ENCODE assay signal across 8 cellular contexts in genomic region chr12:54991161-54991991, GRCh38. TPM values are rescaled to one million over a fixed set of nuclear protein-coding genes. Genes with fewer than 3 reads are reported as not detected.
DNase-seq lines count a peak whose midpoint lies in the region; ATAC-seq and TF ChIP-seq lines count a peak whose summit lies in the region.

No MANE protein-coding gene starts in this region.

- H3K27me3 ChIP-seq in SK-N-SH (ENCODE audit: insufficient read depth) (peaks cover 16% of the 10 kb centered on the region; the same call in 1 of the 2 replicates), left ventricle myocardium inferior (ENCODE audit: low read depth) (peaks cover 18% of the 10 kb centered on the region)

- no peak overlapping the region for H2AFZ ChIP-seq in SK-N-SH (ENCODE audit: low read depth)

- POLR2A ChIA-PET in SK-N-SH (lab: Yijun Ruan, JAX): no interaction called here

- no peaks in the 10 kb centered on the region for H4K20me1 ChIP-seq in SK-N-SH (ENCODE audit: insufficient read depth)

- no peaks in the 10 kb centered on the region for H3K9me3 ChIP-seq in SK-N-SH
- no peaks in the 10 kb centered on the region for H3K9me3 ChIP-seq in left ventricle myocardium inferior (replicated peaks)

- no peak overlapping the region for H3K9ac ChIP-seq in SK-N-SH

- intact Hi-C loops in left ventricle myocardium inferior (cut with micrococcal nuclease): loop anchor here (5.0 kb wide), 1 partner anchor 81 kb away; no protein-coding TSS in a partner anchor

- no peak for TF ChIP-seq RAD21 in SK-N-SH (IDR thresholded peaks at IDR 0.05; ENCODE audit: low read length)

- no peak for TF ChIP-seq EP300 in SK-N-SH (IDR thresholded peaks at IDR 0.05; ENCODE audit: borderline replicate concordance in 1 of 2, low read depth in 1 of 2, low read length in 1 of 2)

- H3K36me3 ChIP-seq in SK-N-SH (replicated peaks in 1 of 2; ENCODE audit: control insufficient read depth in 1 of 2, insufficient read depth in 2 of 2, low read length in 1 of 2) (no peaks in the 10 kb centered on the region), left ventricle myocardium inferior (no peaks in the 10 kb centered on the region)

- H3K4me1 ChIP-seq in SK-N-SH (ENCODE audit: control insufficient read depth in 1 of 2, insufficient read depth in 2 of 2, low read depth in 1 of 2, low read length in 1 of 2) (no peaks in the 10 kb centered on the region), left ventricle myocardium inferior (peaks cover 16% of the 10 kb centered on the region)

- ATAC-seq in SK-N-SH treated with all-trans-retinoic acid at 6 μM for 48 hours (no peak), HG03095 (IDR thresholded peaks at IDR 0.05; ENCODE audit: unreplicated experiment) (peak; percentile 75)

- CTCF ChIA-PET in SK-N-SH (lab: Yijun Ruan, JAX): interaction anchor here (1.0 to 3.4 kb wide), 5 partner anchors 25 to 82 kb away, joined by 3 to 62 read pairs (median 6); no protein-coding TSS in a partner anchor

- TF ChIP-seq CTCF in SK-N-SH (IDR thresholded peaks at IDR 0.05) (no peak), left ventricle myocardium inferior (IDR thresholded peaks at IDR 0.05; ENCODE audit: borderline replicate concordance) (no peak)

- H3K79me2 ChIP-seq in SK-N-SH (ENCODE audit: insufficient read depth): no peaks in the 10 kb centered on the region

- H3K4me2 ChIP-seq in SK-N-SH: peak overlapping the region; percentile 25; the same call in 1 of the 2 replicates

- no peak overlapping the region for H3K4me3 ChIP-seq in SK-N-SH (ENCODE audit: low read depth in 2 of 2, low read length in 1 of 2)
- H3K4me3 ChIP-seq in left ventricle myocardium inferior: no peak overlapping the region

- no peaks in the 10 kb centered on the region for H3K9me2 ChIP-seq in SK-N-SH

- DNase-seq in SK-N-SH (no peak), NCI-H2227 treated with DMSO at 0.1 percent for 48 hours (lab: John Stamatoyannopoulos, UW) (no peak), left ventricle myocardium inferior (no peak), NCI-H345 (lab: John Stamatoyannopoulos, UW) (no peak)
- peak; percentile 54 for DNase-seq in activated CD4-positive, alpha-beta T cell treated with anti-CD3 and anti-CD28 coated beads for 48 hours
- DNase-seq in stimulated activated CD4-positive, alpha-beta T cell treated with anti-CD3 and anti-CD28 coated beads, Interleukin-12 subunit alpha, Interleukin-12 subunit beta, amount 100 ng/mL, for 4 hours: peak; percentile 28

- WGBS in SK-N-SH (ENCODE audit: low lambda C conversion rate): 58% methylated on average over 9 of the region's 9 CpGs

- H3K27ac ChIP-seq in SK-N-SH (ENCODE audit: low read depth in 2 of 2, low read length in 1 of 2) (no peak overlapping the region), left ventricle myocardium inferior (replicated peaks) (no peak overlapping the region)

- H3F3A ChIP-seq in SK-N-SH (replicated peaks; ENCODE audit: insufficient read depth): no peaks in the 10 kb centered on the region

TF ChIP-seq in SK-N-SH, 30 proteins besides CTCF, POLR2A, EP300 and RAD21:
- no peak for TF ChIP-seq SMC3 (IDR thresholded peaks at IDR 0.05; ENCODE audit: low read depth, low read length)
- TF ChIP-seq PBX3 (IDR thresholded peaks at IDR 0.05): no peak
- TF ChIP-seq FOXJ3 (CRISPR knock-in tag; IDR thresholded peaks at IDR 0.05): no peak
- no peak for TF ChIP-seq NFIC (IDR thresholded peaks at IDR 0.05; ENCODE audit: borderline replicate concordance)
- TF ChIP-seq, protein P1, sequence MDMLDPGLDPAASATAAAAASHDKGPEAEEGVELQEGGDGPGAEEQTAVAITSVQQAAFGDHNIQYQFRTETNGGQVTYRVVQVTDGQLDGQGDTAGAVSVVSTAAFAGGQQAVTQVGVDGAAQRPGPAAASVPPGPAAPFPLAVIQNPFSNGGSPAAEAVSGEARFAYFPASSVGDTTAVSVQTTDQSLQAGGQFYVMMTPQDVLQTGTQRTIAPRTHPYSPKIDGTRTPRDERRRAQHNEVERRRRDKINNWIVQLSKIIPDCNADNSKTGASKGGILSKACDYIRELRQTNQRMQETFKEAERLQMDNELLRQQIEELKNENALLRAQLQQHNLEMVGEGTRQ (IDR thresholded peaks at IDR 0.05; ENCODE audit: borderline replicate concordance, low read depth, low read length): no peak
- TF ChIP-seq FOXM1 (IDR thresholded peaks at IDR 0.05; ENCODE audit: low read depth): no peak

TF ChIP-seq in SK-N-SH treated with all-trans-retinoic acid at 6 μM for 48 hours, 23 proteins besides CTCF, POLR2A, EP300 and RAD21:
- TF ChIP-seq ISL1 (CRISPR knock-in tag; IDR thresholded peaks at IDR 0.05) (no peak), TSHZ2 (CRISPR knock-in tag; IDR thresholded peaks at IDR 0.05) (no peak), PPARA (CRISPR knock-in tag; IDR thresholded peaks at IDR 0.05; ENCODE audit: borderline replicate concordance) (no peak)

RNA-seq across cellular contexts. Expression of gene TESPA1, which starts 6.8 kb away (rescaled TPM):
- not detected in 2 replicates for polyA plus RNA-seq in SK-N-SH (2012; rRNA removed)
- polyA plus RNA-seq in SK-N-SH (2012; cell fraction: cytosol; rRNA removed): not detected in 2 replicates
- not detected in 2 replicates for polyA plus RNA-seq in SK-N-SH (2012; cell fraction: nucleus; rRNA removed)
- total RNA-seq in left ventricle myocardium inferior: 0.27 TPM

RNA-seq across cellular contexts. Expression of gene NEUROD4, which starts 28.4 kb away (rescaled TPM):
- polyA plus RNA-seq in SK-N-SH (2012; rRNA removed): not detected in 2 replicates
- not detected in 2 replicates for polyA plus RNA-seq in SK-N-SH (2012; cell fraction: cytosol; rRNA removed)
- not detected in 2 replicates for polyA plus RNA-seq in SK-N-SH (2012; cell fraction: nucleus; rRNA removed)
- total RNA-seq in left ventricle myocardium inferior: not detected

Comparison
In these comparisons a context has a peak if more than half of its experiments do, and no peak if none do; other contexts are left out.
1. DNase-seq: peak in activated CD4-positive, alpha-beta T cell treated with anti-CD3 and anti-CD28 coated beads for 48 hours (single experiment) and stimulated activated CD4-positive, alpha-beta T cell treated with anti-CD3 and anti-CD28 coated beads, Interleukin-12 subunit alpha, Interleukin-12 subunit beta, amount 100 ng/mL, for 4 hours (single experiment); none in SK-N-SH (single experiment), NCI-H2227 treated with DMSO at 0.1 percent for 48 hours (single experiment), left ventricle myocardium inferior (single experiment) and NCI-H345 (single experiment).